Comparison of ENCODE assay signal across 8 cellular contexts in the genomic region with DNA sequence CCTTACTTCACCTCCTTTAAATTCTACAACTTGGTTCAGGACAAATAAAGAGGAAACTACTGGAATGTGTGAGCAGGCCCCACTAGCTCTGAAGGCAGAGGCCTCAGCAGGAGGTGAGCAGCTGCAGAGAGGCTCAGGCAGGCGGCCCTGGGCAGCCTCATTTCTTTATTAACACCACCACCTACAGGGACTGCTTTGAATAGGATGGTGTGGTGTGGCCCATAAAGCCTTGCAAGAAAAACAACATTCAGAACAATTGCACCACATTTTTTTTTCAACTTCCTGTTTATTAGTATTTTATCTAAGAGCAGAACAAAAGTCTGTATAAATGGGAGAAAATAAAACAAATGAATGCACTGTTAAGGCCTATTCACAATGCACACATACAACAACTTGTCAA.
DNase-seq lines count a peak whose midpoint lies in the region; ATAC-seq and TF ChIP-seq lines count a peak whose summit lies in the region.
"Not testable (repeated sequence)": the region's sequence is repeated elsewhere in the genome, so short reads cannot be mapped to it uniquely, and the experiment has no call there.

No MANE protein-coding gene starts in this region.

- H3K79me2 ChIP-seq in MM.1S (ENCODE audit: low read length): peaks cover 50% of the 10 kb centered on the region

- not testable (repeated sequence) for H3K4me3 ChIP-seq in Caco-2 (ENCODE audit: low read depth, low read length); MM.1S (ENCODE audit: low read length); endodermal cell (ENCODE audit: low read length); skeletal muscle cell (ENCODE audit: low read depth, low read length)

- peak; percentile 80 for ATAC-seq in GM19397 (IDR thresholded peaks at IDR 0.05; ENCODE audit: unreplicated experiment)
- peak; percentile 58 for ATAC-seq in HG02884 (IDR thresholded peaks at IDR 0.05; ENCODE audit: unreplicated experiment)
- peak; percentile 81 for ATAC-seq in activated CD8-positive, alpha-beta memory T cell treated with anti-CD3 and anti-CD28 coated beads, Interleukin-2, amount 10 ng/mL, durations not matched to agents 7 days and 5 days

- H3K36me3 Mint-ChIP-seq in Caco-2 (ENCODE audit: insufficient read depth, unreplicated experiment); activated CD8-positive, alpha-beta memory T cell treated with anti-CD3 and anti-CD28 coated beads, Interleukin-2, amount 10 ng/mL, durations not matched to agents 7 days and 5 days; endodermal cell (ENCODE audit: low read depth): not testable (repeated sequence)

- H3K27ac ChIP-seq in MM.1S (ENCODE audit: low read length); endodermal cell (ENCODE audit: low read depth, low read length): not testable (repeated sequence)

- not testable (repeated sequence) for H3K9me2 ChIP-seq in MM.1S (replicated peaks; ENCODE audit: insufficient read depth, low read length)

- H3K27ac Mint-ChIP-seq in Caco-2 (ENCODE audit: unreplicated experiment); activated CD8-positive, alpha-beta memory T cell treated with anti-CD3 and anti-CD28 coated beads, Interleukin-2, amount 10 ng/mL, durations not matched to agents 7 days and 5 days; endodermal cell: not testable (repeated sequence)

- not testable (repeated sequence) for H2AFZ ChIP-seq in MM.1S (ENCODE audit: low read length)

- BruUV-seq in Caco-2 (replicated peaks; lab: Mats Ljungman, UMichigan): not testable (repeated sequence)

- H3K4me1 Mint-ChIP-seq in Caco-2 (ENCODE audit: low read depth, unreplicated experiment): peaks cover 12% of the 10 kb centered on the region
- peaks cover 19% of the 10 kb centered on the region for H3K4me1 Mint-ChIP-seq in activated CD8-positive, alpha-beta memory T cell treated with anti-CD3 and anti-CD28 coated beads, Interleukin-2, amount 10 ng/mL, durations not matched to agents 7 days and 5 days
- H3K4me1 Mint-ChIP-seq in endodermal cell: not testable (repeated sequence)

- H3K9me3 ChIP-seq in Caco-2; MM.1S (replicated peaks; ENCODE audit: insufficient read depth, low read length); endodermal cell (ENCODE audit: control insufficient read depth, low read length): not testable (repeated sequence)

- POLR2A ChIA-PET in Caco-2 (lab: Charles Lee): not testable (repeated sequence)

- intact Hi-C loops in Caco-2 (cut with micrococcal nuclease; ENCODE audit: unreplicated experiment): not testable (repeated sequence)

- H3K27me3 Mint-ChIP-seq in Caco-2 (ENCODE audit: insufficient read depth, unreplicated experiment); activated CD8-positive, alpha-beta memory T cell treated with anti-CD3 and anti-CD28 coated beads, Interleukin-2, amount 10 ng/mL, durations not matched to agents 7 days and 5 days; endodermal cell (ENCODE audit: insufficient read depth): not testable (repeated sequence)

- H3F3A ChIP-seq in MM.1S (ENCODE audit: insufficient read depth, low read length): not testable (repeated sequence)

- not testable (repeated sequence) for H3K4me3 Mint-ChIP-seq in Caco-2 (ENCODE audit: unreplicated experiment); activated CD8-positive, alpha-beta memory T cell treated with anti-CD3 and anti-CD28 coated beads, Interleukin-2, amount 10 ng/mL, durations not matched to agents 7 days and 5 days; endodermal cell

- not testable (repeated sequence) for TF ChIP-seq CTCF in Caco-2 (IDR thresholded peaks at IDR 0.05; ENCODE audit: insufficient read depth in 1 of 2, low read depth in 1 of 2, low read length in 1 of 2, severe bottlenecking in 1 of 2, unreplicated experiment in 1 of 2); MM.1S (IDR thresholded peaks at IDR 0.05; ENCODE audit: low read length)
- peak; percentile 53 for TF ChIP-seq CTCF in endodermal cell (conservative IDR thresholded peaks at IDR 0.05)

- not testable (repeated sequence) for H4K20me1 ChIP-seq in MM.1S (ENCODE audit: insufficient read depth, low read length)

- CTCF ChIA-PET in Caco-2 (lab: Charles Lee); activated CD8-positive, alpha-beta memory T cell treated with anti-CD3 and anti-CD28 coated beads, Interleukin-2, amount 10 ng/mL, durations not matched to agents 7 days and 5 days (lab: Charles Lee): not testable (repeated sequence)

- no CpG with 5 or more reads among the region's 1 CpG for WGBS in endodermal cell (ENCODE audit: insufficient coverage in 1 of 2, insufficient read length in 1 of 2), 2 experiments

- not testable (repeated sequence) for H3K36me3 ChIP-seq in Caco-2 (ENCODE audit: control insufficient read depth, insufficient read depth, low read length); MM.1S (replicated peaks; ENCODE audit: insufficient read depth, low read length); endodermal cell (ENCODE audit: control insufficient read depth, insufficient read depth, low read length)

- not testable (repeated sequence) for H3K27me3 ChIP-seq in Caco-2 (replicated peaks; ENCODE audit: control insufficient read depth, insufficient read depth, low read length); MM.1S (replicated peaks; ENCODE audit: insufficient read depth, low read length); endodermal cell (ENCODE audit: control insufficient read depth, insufficient read depth, low read length, poor library complexity, severe bottlenecking)

- H3K9ac ChIP-seq in MM.1S (ENCODE audit: low read length); endodermal cell (ENCODE audit: extremely low read depth, low read length, poor library complexity, severe bottlenecking): not testable (repeated sequence)

- H3K9me3 Mint-ChIP-seq in Caco-2 (ENCODE audit: unreplicated experiment); activated CD8-positive, alpha-beta memory T cell treated with anti-CD3 and anti-CD28 coated beads, Interleukin-2, amount 10 ng/mL, durations not matched to agents 7 days and 5 days (ENCODE audit: low read depth); endodermal cell: not testable (repeated sequence)

- peak; percentile 46 to 48 for DNase-seq in Caco-2
- DNase-seq in MM.1S: peak; percentile 40
- DNase-seq in activated CD8-positive, alpha-beta memory T cell treated with anti-CD3 and anti-CD28 coated beads, Interleukin-2, amount 10 ng/mL, durations not matched to agents 7 days and 5 days: peak; percentile 55
- DNase-seq in endodermal cell: peak; percentile 45
- DNase-seq in kidney tubule cell (ENCODE audit: low spot score): peak; percentile 43
- peak; percentile 69 for DNase-seq in skeletal muscle cell (ENCODE audit: low read depth)

- not testable (repeated sequence) for H3K4me1 ChIP-seq in Caco-2; MM.1S (ENCODE audit: low read length); endodermal cell (ENCODE audit: control insufficient read depth, insufficient read depth, low read length)

- not testable (repeated sequence) for H3K4me2 ChIP-seq in MM.1S (ENCODE audit: low read depth, low read length)
